In the genomic region with DNA sequence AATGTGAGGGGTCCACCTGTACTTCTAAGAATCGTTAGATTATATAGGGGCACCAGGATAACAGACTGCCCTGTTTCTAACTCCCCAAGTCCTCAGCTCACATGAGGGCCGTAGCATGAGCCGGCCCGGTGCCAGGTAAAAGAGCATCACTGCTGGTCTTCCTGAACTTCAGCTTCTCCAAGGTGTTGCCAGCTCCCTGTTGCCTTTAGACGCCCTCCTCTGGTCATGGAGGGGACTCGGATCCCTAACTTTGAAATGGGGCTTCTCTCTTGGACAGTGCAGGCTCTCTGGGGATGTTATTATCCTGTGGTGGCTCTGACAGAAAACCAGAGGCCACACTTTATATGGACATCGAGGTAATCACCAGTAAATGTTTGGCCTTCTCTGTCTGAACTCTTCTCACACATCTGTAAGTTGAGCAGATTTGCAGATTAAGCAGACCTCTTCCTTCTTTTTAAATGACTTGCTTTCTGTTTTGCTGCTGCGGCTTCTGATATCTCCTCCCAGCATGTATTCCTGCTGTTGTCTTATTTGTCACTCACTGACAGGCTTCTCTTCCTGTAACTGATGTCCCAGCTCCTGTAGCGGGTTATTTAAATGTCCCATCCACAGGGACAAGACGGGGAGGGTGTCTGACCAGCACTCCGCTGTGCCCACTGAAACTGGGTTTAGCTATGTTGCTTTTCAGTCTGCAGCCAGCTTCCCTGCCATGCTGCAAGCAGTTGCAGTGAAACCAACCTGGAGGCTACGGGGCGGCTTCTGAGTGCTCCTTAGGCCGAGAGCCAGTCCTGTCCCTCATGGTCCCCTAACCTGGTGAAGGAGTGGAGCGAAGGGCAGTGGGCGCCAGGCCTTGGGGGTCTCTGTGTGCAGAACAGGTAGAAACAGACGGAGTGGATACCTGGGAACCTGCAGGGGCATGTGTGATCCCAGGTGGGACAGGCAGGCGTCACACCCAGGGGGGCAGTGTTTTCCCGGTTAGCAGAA, we compare ENCODE assay signal across 1 cellular context.
TF ChIP-seq lines count a peak whose summit lies in the region.

No MANE protein-coding gene starts in this region.

TF ChIP-seq in GM12878, 131 proteins besides CTCF, POLR2A, EP300 and RAD21:
- TF ChIP-seq ZNF384 (IDR thresholded peaks at IDR 0.05; ENCODE audit: borderline replicate concordance, low read depth, low read length) (no peak), KDM1A (IDR thresholded peaks at IDR 0.05; ENCODE audit: borderline replicate concordance) (no peak), ASH2L (IDR thresholded peaks at IDR 0.05; ENCODE audit: borderline replicate concordance, low read depth) (no peak), GATAD2B (conservative IDR thresholded peaks at IDR 0.05; ENCODE audit: low read depth) (no peak), POU2F2 (IDR thresholded peaks at IDR 0.05; ENCODE audit: borderline replicate concordance, low read depth, low read length) (no peak), SMC3 (IDR thresholded peaks at IDR 0.05; ENCODE audit: borderline replicate concordance, low read length) (peak; percentile 44; the same call in 1 of the 2 replicates)
